In genomic region chr11:48021201-48021820, GRCh38 we compare ENCODE assay signal across 7 cellular contexts. TPM values are rescaled to one million over a fixed set of nuclear protein-coding genes. Genes with fewer than 3 reads are reported as not detected.
DNase-seq lines count a peak whose midpoint lies in the region; ATAC-seq and TF ChIP-seq lines count a peak whose summit lies in the region.
"Not testable (repeated sequence)": the region's sequence is repeated elsewhere in the genome, so short reads cannot be mapped to it uniquely, and the experiment has no call there.

No MANE protein-coding gene starts in this region.

- peaks cover 22% of the 10 kb centered on the region; the same call in 1 of the 2 replicates for H3F3A ChIP-seq in OCI-LY1 (ENCODE audit: insufficient read depth, low read length)
- peaks cover 40% of the 10 kb centered on the region for H3F3A ChIP-seq in neural progenitor cell (ENCODE audit: low read depth)

- H3K27me3 ChIP-seq in CD4-positive, alpha-beta T cell (ENCODE audit: control insufficient read depth, insufficient read depth, low read length); OCI-LY1 (ENCODE audit: insufficient read depth, low read length); neural progenitor cell; stomach: not testable (repeated sequence)

- peaks cover 100% of the 10 kb centered on the region for H3K4me1 ChIP-seq in OCI-LY1 (ENCODE audit: insufficient read depth, low read length, severe bottlenecking)
- peaks cover 57% of the 10 kb centered on the region for H3K4me1 ChIP-seq in neural progenitor cell
- H3K4me1 ChIP-seq in stomach = peaks cover 31 to 88% (median 59%) of the 10 kb centered on the region in 4 donors

- intact Hi-C loops in CD4-positive, alpha-beta T cell (cut with DNase I, micrococcal nuclease) = loop anchor here in 1 of 2 experiments (5.0 kb wide), 1 partner anchor 84 kb away; no protein-coding TSS in a partner anchor
- intact Hi-C loops in dendritic cell treated with granulocyte-macrophage colony-stimulating factor and Interleukin-4, amounts not matched to agents 40 ng/mL and 50 ng/mL, for 4 days (cut with micrococcal nuclease) = loop anchor here (10.0 kb wide), 1 partner anchor 87 kb away; no protein-coding TSS in a partner anchor
- intact Hi-C loops in stomach (cut with DNase I; ENCODE audit: low total_unique reads) = not testable (repeated sequence)

- CTCF ChIA-PET in CD4-positive, alpha-beta T cell (lab: Charles Lee) = interaction anchor here (1.5 kb wide), 1 partner anchor 8 kb away, joined by 6 read pairs; no protein-coding TSS in a partner anchor
- CTCF ChIA-PET in WTC11 (lab: Charles Lee) = not testable (repeated sequence)

- H2AFZ ChIP-seq in OCI-LY1 (ENCODE audit: low read length); neural progenitor cell (replicated peaks): not testable (repeated sequence)

- H3K4me1 Mint-ChIP-seq in CD4-positive, alpha-beta T cell (ENCODE audit: low read depth) = peaks cover 71% of the 10 kb centered on the region
- H3K4me1 Mint-ChIP-seq in IgD-negative memory B cell (peaks cover 27 to 49% (median 44%) of the 10 kb centered on the region in 3 donors), WTC11 (peaks cover 60% of the 10 kb centered on the region), neural progenitor cell (peaks cover 56% of the 10 kb centered on the region)
- H3K4me1 Mint-ChIP-seq in dendritic cell treated with granulocyte-macrophage colony-stimulating factor and Interleukin-4, amounts not matched to agents 40 ng/mL and 50 ng/mL, for 4 days (ENCODE audit: low read depth) = peaks cover 94% of the 10 kb centered on the region

- H3K9me3 Mint-ChIP-seq in CD4-positive, alpha-beta T cell; IgD-negative memory B cell; WTC11; dendritic cell treated with granulocyte-macrophage colony-stimulating factor and Interleukin-4, amounts not matched to agents 40 ng/mL and 50 ng/mL, for 4 days; neural progenitor cell: not testable (repeated sequence)

- POLR2A ChIA-PET in CD4-positive, alpha-beta T cell (lab: Charles Lee) = interaction anchor here (0.6 kb wide), 1 partner anchor 89 kb away, joined by 4 read pairs; no protein-coding TSS in a partner anchor
- POLR2A ChIA-PET in WTC11 (lab: Charles Lee) = not testable (repeated sequence)

- H3K4me3 Mint-ChIP-seq in CD4-positive, alpha-beta T cell = peak overlapping the region; percentile 27
- peak overlapping the region in 3 of 4 donors; percentile 15 to 79 (median 76) for H3K4me3 Mint-ChIP-seq in IgD-negative memory B cell
- not testable (repeated sequence) for H3K4me3 Mint-ChIP-seq in WTC11; dendritic cell treated with granulocyte-macrophage colony-stimulating factor and Interleukin-4, amounts not matched to agents 40 ng/mL and 50 ng/mL, for 4 days; neural progenitor cell

- H3K9me3 ChIP-seq in CD4-positive, alpha-beta T cell (ENCODE audit: control insufficient read depth, low read length); OCI-LY1 (ENCODE audit: low read length); neural progenitor cell (ENCODE audit: low read depth); stomach: not testable (repeated sequence)

- H3K4me2 ChIP-seq in OCI-LY1 (ENCODE audit: low read length) (peak overlapping the region; percentile 64), neural progenitor cell (peak overlapping the region; percentile 14)

- H3K9ac ChIP-seq in OCI-LY1 (ENCODE audit: low read length) = peak overlapping the region; percentile 90
- not testable (repeated sequence) for H3K9ac ChIP-seq in neural progenitor cell

- not testable (repeated sequence) for ATAC-seq in CD4-positive, alpha-beta T cell (ENCODE audit: poor library complexity); WTC11

- H4K20me1 ChIP-seq in OCI-LY1 (ENCODE audit: insufficient read depth, low read length) = not testable (repeated sequence)
- peaks cover 10% of the 10 kb centered on the region for H4K20me1 ChIP-seq in neural progenitor cell (ENCODE audit: low read depth)

- not testable (repeated sequence) for DNase-seq in CD4-positive, alpha-beta T cell; WTC11 (ENCODE audit: low spot score); neural progenitor cell (ENCODE audit: low spot score); stomach

- H3K36me3 ChIP-seq in OCI-LY1 (ENCODE audit: insufficient read depth, low read length); neural progenitor cell; stomach: not testable (repeated sequence)

- WGBS in stomach, 5 donors = 90 to 94% (median 94%) methylated on average over 10 of the region's 10 CpGs

- H3K27ac Mint-ChIP-seq in CD4-positive, alpha-beta T cell = peak overlapping the region; percentile 14
- H3K27ac Mint-ChIP-seq in IgD-negative memory B cell = peak overlapping the region in 1 of 3 donors; percentile 83
- not testable (repeated sequence) for H3K27ac Mint-ChIP-seq in WTC11, neural progenitor cell
- peak overlapping the region; percentile 94 for H3K27ac Mint-ChIP-seq in dendritic cell treated with granulocyte-macrophage colony-stimulating factor and Interleukin-4, amounts not matched to agents 40 ng/mL and 50 ng/mL, for 4 days

- peak overlapping the region; percentile 54 for H3K4me3 ChIP-seq in OCI-LY1 (ENCODE audit: low read depth, low read length, poor library complexity, severe bottlenecking)
- not testable (repeated sequence) for H3K4me3 ChIP-seq in neural progenitor cell, stomach

- H3K27ac ChIP-seq in CD4-positive, alpha-beta T cell (ENCODE audit: low read depth, low read length); neural progenitor cell: not testable (repeated sequence)
- H3K27ac ChIP-seq in OCI-LY1 (ENCODE audit: low read depth, low read length, poor library complexity, severe bottlenecking) = peak overlapping the region; percentile 100
- peak overlapping the region; percentile 50 to 89 (median 86) for H3K27ac ChIP-seq in stomach

- TF ChIP-seq CTCF in CD4-positive, alpha-beta T cell (IDR thresholded peaks at IDR 0.05); OCI-LY1 (IDR thresholded peaks at IDR 0.05; ENCODE audit: low read length); WTC11 (IDR thresholded peaks at IDR 0.05); neural progenitor cell (IDR thresholded peaks at IDR 0.05); stomach (IDR thresholded peaks at IDR 0.05): not testable (repeated sequence)

- TF ChIP-seq POLR2A in stomach (IDR thresholded peaks at IDR 0.05) = not testable (repeated sequence)

- not testable (repeated sequence) for TF ChIP-seq EP300 in stomach (IDR thresholded peaks at IDR 0.05)

- H3K27me3 Mint-ChIP-seq in CD4-positive, alpha-beta T cell; IgD-negative memory B cell; WTC11 (ENCODE audit: low read depth); dendritic cell treated with granulocyte-macrophage colony-stimulating factor and Interleukin-4, amounts not matched to agents 40 ng/mL and 50 ng/mL, for 4 days; neural progenitor cell (ENCODE audit: insufficient read depth, low read depth): not testable (repeated sequence)

- not testable (repeated sequence) for H3K9me2 ChIP-seq in OCI-LY1 (ENCODE audit: low read depth, low read length)

- H3K79me2 ChIP-seq in OCI-LY1 (ENCODE audit: insufficient read depth, low read length) (peaks cover 70% of the 10 kb centered on the region), neural progenitor cell (ENCODE audit: low read depth) (peaks cover 35% of the 10 kb centered on the region)

- peaks cover 22% of the 10 kb centered on the region for H3K36me3 Mint-ChIP-seq in CD4-positive, alpha-beta T cell (ENCODE audit: low read depth)
- H3K36me3 Mint-ChIP-seq in IgD-negative memory B cell, WTC11, neural progenitor cell: not testable (repeated sequence)
- H3K36me3 Mint-ChIP-seq in dendritic cell treated with granulocyte-macrophage colony-stimulating factor and Interleukin-4, amounts not matched to agents 40 ng/mL and 50 ng/mL, for 4 days (ENCODE audit: low read depth) = peaks cover 57% of the 10 kb centered on the region

TF ChIP-seq in WTC11, 78 proteins besides CTCF, POLR2A, EP300 and RAD21:
- TF ChIP-seq HMGA2 (CRISPR knock-in tag; IDR thresholded peaks at IDR 0.05) = peak; percentile 68; the same call in 1 of the 2 replicates

RNA-seq across cellular contexts. Expression of gene PTPRJ, which starts 41.0 kb away (rescaled TPM):
- 10 to 100 TPM; 26.6 to 28.9 TPM for total RNA-seq in CD4-positive, alpha-beta T cell
- polyA plus RNA-seq in IgD-negative memory B cell (8.1 TPM), stomach (1 to 10 TPM; 2.6 to 6.0 (median 3.2) TPM)
- total RNA-seq in WTC11 (2021) (17.1 to 19.5 TPM (median 17.9 TPM) in 3 replicates), neural progenitor cell (ENCODE audit: low replicate concordance) (17.3 and 28.0 TPM in 2 replicates), stomach (100 to 1,000 TPM in 1 of 5 donors, 10 to 100 TPM in 3, 1 to 10 TPM in 1; 4.7 to 351 (median 44.3) TPM)
